1 cellular context compared by ENCODE assay signal in genomic region chr12:49807991-49808580, GRCh38.
TF ChIP-seq lines count a peak whose summit lies in the region.

No MANE protein-coding gene starts in this region.

TF ChIP-seq in GM23338, 12 proteins besides CTCF, POLR2A, EP300 and RAD21:
- no peak for TF ChIP-seq JUNB (IDR thresholded peaks at IDR 0.05; ENCODE audit: unreplicated experiment)
- no peak for TF ChIP-seq CREB1 (CRISPR knock-in tag; IDR thresholded peaks at IDR 0.05; ENCODE audit: low read depth)
- TF ChIP-seq ZNF462 (CRISPR knock-in tag; IDR thresholded peaks at IDR 0.05): no peak
- TF ChIP-seq EZH2phosphoT487 (IDR thresholded peaks at IDR 0.05; ENCODE audit: unreplicated experiment): no peak
- TF ChIP-seq ZNF331 (CRISPR knock-in tag; IDR thresholded peaks at IDR 0.05; ENCODE audit: low read depth): no peak
- no peak for TF ChIP-seq ZNF114 (CRISPR knock-in tag; IDR thresholded peaks at IDR 0.05)
- no peak for TF ChIP-seq NANOG (IDR thresholded peaks at IDR 0.05; ENCODE audit: borderline replicate concordance)
- TF ChIP-seq ETS1 (IDR thresholded peaks at IDR 0.05): no peak
- TF ChIP-seq STAT1 (IDR thresholded peaks at IDR 0.05; ENCODE audit: unreplicated experiment): no peak
- TF ChIP-seq POLR2AphosphoS5 (IDR thresholded peaks at IDR 0.05; ENCODE audit: low read depth): no peak
- TF ChIP-seq REST (IDR thresholded peaks at IDR 0.05; ENCODE audit: unreplicated experiment): no peak
- TF ChIP-seq EZH2 (IDR thresholded peaks at IDR 0.05; ENCODE audit: low read depth, unreplicated experiment): no peak
